Comparison of ENCODE assay signal across 8 cellular contexts in genomic region chr16:86229283-86229682, GRCh38.
"Had no signal": no experiment of that assay in that cellular context is flagged by ENCODE, and none has a peak within 500 bp of the region (broad histone marks: within the 10 kb centered on the region; RNA-seq: fewer than 3 reads in every experiment).

No MANE protein-coding gene starts in this region.

- H2AFZ ChIP-seq: GM23248 had no signal

- H3K27ac ChIP-seq: GM23248, HL-60 had no signal

- H3K9ac ChIP-seq: GM23248 had no signal

- H3K4me3 ChIP-seq: GM23248, K562 had no signal

- ATAC-seq: HepG2, K562 had no signal

- DNase-seq: GM23248, GOT3, H7, HCEC 1CT, KG1 had no signal
